Comparison of ENCODE assay signal across 8 cellular contexts in genomic region chrX:36908801-36909403, GRCh38.
DNase-seq lines count a peak whose midpoint lies in the region; ATAC-seq and TF ChIP-seq lines count a peak whose summit lies in the region.

No MANE protein-coding gene starts in this region.

- no peak overlapping the region for H3K27ac Mint-ChIP-seq in activated T-cell treated with anti-CD3 and anti-CD28 coated beads, Interleukin-2, amount 50 U/mL, for 72 hours

- in situ Hi-C loops in astrocyte of the cerebellum (cut with HindIII; ENCODE audit: low sequenced_read_pairs): no loop called here

- peaks cover 4% of the 10 kb centered on the region for H3K27me3 Mint-ChIP-seq in activated T-cell treated with anti-CD3 and anti-CD28 coated beads, Interleukin-2, amount 50 U/mL, for 72 hours (ENCODE audit: low read depth)

- no peak overlapping the region for H3K4me3 Mint-ChIP-seq in activated T-cell treated with anti-CD3 and anti-CD28 coated beads, Interleukin-2, amount 50 U/mL, for 72 hours

- H3K9me3 Mint-ChIP-seq in activated T-cell treated with anti-CD3 and anti-CD28 coated beads, Interleukin-2, amount 50 U/mL, for 72 hours: peaks cover 0 to 2% of the 10 kb centered on the region in 2 donors

- no peak overlapping the region for H3K4me3 ChIP-seq in astrocyte of the cerebellum (ENCODE audit: low read depth, low read length)

- peak; percentile 67 for ATAC-seq in GM21576 (IDR thresholded peaks at IDR 0.05; ENCODE audit: unreplicated experiment)
- no peak for ATAC-seq in GM21786 (IDR thresholded peaks at IDR 0.05; ENCODE audit: unreplicated experiment)
- no peak for ATAC-seq in activated T-cell treated with anti-CD3 and anti-CD28 coated beads, Interleukin-2, amount 50 U/mL, for 72 hours (replicated peaks in 1 of 2)

- no peaks in the 10 kb centered on the region for H3K4me1 Mint-ChIP-seq in activated T-cell treated with anti-CD3 and anti-CD28 coated beads, Interleukin-2, amount 50 U/mL, for 72 hours (ENCODE audit: low read depth)

- peaks cover 0 to 1% of the 10 kb centered on the region in 2 donors for H3K36me3 Mint-ChIP-seq in activated T-cell treated with anti-CD3 and anti-CD28 coated beads, Interleukin-2, amount 50 U/mL, for 72 hours (ENCODE audit: insufficient read depth in 2 of 2)

- TF ChIP-seq CTCF in astrocyte of the cerebellum (IDR thresholded peaks at IDR 0.05; ENCODE audit: low read depth, low read length, missing control alignments): peak; percentile 30

- DNase-seq in COLO829 (ENCODE audit: low spot score) (peak; percentile 13), NCI-H1092 treated with DMSO at 0.1 percent for 48 hours (lab: John Stamatoyannopoulos, UW) (peak; percentile 7), astrocyte of the cerebellum (ENCODE audit: low read depth) (peak; percentile 6), lung microvascular endothelial cell (ENCODE audit: low read depth in 2 of 2) (peak; percentile 28 to 62), COLO668 (lab: John Stamatoyannopoulos, UW; ENCODE audit: unreplicated experiment) (no peak)
- no peak for DNase-seq in activated T-cell treated with anti-CD3 and anti-CD28 coated beads, Interleukin-2, amount 50 U/mL, for 72 hours

Comparison
In these comparisons a context has a peak if more than half of its experiments do, and no peak if none do; other contexts are left out.
1. DNase-seq: peak in COLO829 (single experiment), NCI-H1092 treated with DMSO at 0.1 percent for 48 hours (single experiment), astrocyte of the cerebellum (single experiment) and lung microvascular endothelial cell (2 of 2); none in COLO668 (single experiment) and activated T-cell treated with anti-CD3 and anti-CD28 coated beads, Interleukin-2, amount 50 U/mL, for 72 hours (0 of 2).